1 cellular context compared by ENCODE assay signal in genomic region chr18:8654482-8655451, GRCh38.
TF ChIP-seq lines count a peak whose summit lies in the region.

No MANE protein-coding gene starts in this region.

TF ChIP-seq in GM23338, 12 proteins besides CTCF, POLR2A, EP300 and RAD21 (continued from another document):
- TF ChIP-seq ZNF462 (CRISPR knock-in tag; IDR thresholded peaks at IDR 0.05) (no peak), REST (IDR thresholded peaks at IDR 0.05; ENCODE audit: unreplicated experiment) (no peak)
TF ChIP-seq in GM23338: peak in this region for 0.
